Comparison of ENCODE assay signal across 11 cellular contexts in genomic region chr19:11405846-11406643, GRCh38. TPM values are rescaled to one million over a fixed set of nuclear protein-coding genes. Genes with fewer than 3 reads are reported as not detected.
A peak's percentile ranks its signal among the peaks of the same experiment; 100 is the strongest.
DNase-seq lines count a peak whose midpoint lies in the region; ATAC-seq, FAIRE-seq and TF ChIP-seq lines count a peak whose summit lies in the region.
"Had no signal": no experiment of that assay in that cellular context is flagged by ENCODE, and none has a peak within 500 bp of the region (broad histone marks: within the 10 kb centered on the region; RNA-seq: fewer than 3 reads in every experiment).

No MANE protein-coding gene starts in this region.

- H3K79me2 ChIP-seq in endothelial cell of umbilical vein (ENCODE audit: control insufficient read depth, insufficient read depth, low read length): no peaks in the 10 kb centered on the region

- H4K20me1 ChIP-seq in endothelial cell of umbilical vein (replicated peaks; ENCODE audit: control insufficient read depth, extremely low read depth, insufficient read depth, low read length): no peaks in the 10 kb centered on the region

- H3K4me2 ChIP-seq in endothelial cell of umbilical vein (ENCODE audit: insufficient read depth, low read length): no peak overlapping the region

- ATAC-seq in HG02884 (IDR thresholded peaks at IDR 0.05; ENCODE audit: unreplicated experiment): no peak
- ATAC-seq: HCT116 had no signal

- H2AFZ ChIP-seq in endothelial cell of umbilical vein (ENCODE audit: low read depth, low read length): peak overlapping the region; percentile 54

- H3K9me1 ChIP-seq in endothelial cell of umbilical vein (replicated peaks; ENCODE audit: control insufficient read depth, extremely low read depth, insufficient read depth, low read length): no peaks in the 10 kb centered on the region

- CTCF ChIA-PET in endothelial cell of umbilical vein (lab: Charles Lee): interaction anchor here (0.6 to 2.7 kb wide), 8 partner anchors 16 to 112 kb away, joined by 3 to 22 read pairs (median 4); partner anchors contain the start of genes EPOR and SWSAP1

- intact Hi-C loops in endothelial cell of umbilical vein (cut with micrococcal nuclease) (loop anchor here (2.0 kb wide), 1 partner anchor 21 kb away; the partner anchor contains the start of gene EPOR), vagina (cut with DNase I) (no loop called here)

- TF ChIP-seq CTCF in endothelial cell of umbilical vein (IDR thresholded peaks at IDR 0.05; ENCODE audit: extremely low read depth in 1 of 2, insufficient read depth in 1 of 2, low read depth in 1 of 2, low read length in 2 of 2) (peak in 1 of 2 donors; percentile 53), neutrophil (IDR thresholded peaks at IDR 0.05) (peak; percentile 60), vagina (IDR thresholded peaks at IDR 0.05) (no peak)

- TF ChIP-seq POLR2A in endothelial cell of umbilical vein (IDR thresholded peaks at IDR 0.05; ENCODE audit: low read depth, low read length): no peak
- TF ChIP-seq POLR2A in vagina (IDR thresholded peaks at IDR 0.05): no peak

- H3K4me1 ChIP-seq in endothelial cell of umbilical vein (ENCODE audit: control insufficient read depth, extremely low read depth, insufficient read depth, low read length) (no peaks in the 10 kb centered on the region), neutrophil (ENCODE audit: control insufficient read depth in 1 of 2, insufficient read depth in 1 of 2, low read depth in 1 of 2, low read length in 1 of 2) (peaks cover 19 to 20% of the 10 kb centered on the region in 2 experiments), vagina (no peaks in the 10 kb centered on the region)
- H3K4me1 ChIP-seq: prostate gland had no signal

- H3K9me3 ChIP-seq in endothelial cell of umbilical vein (replicated peaks; ENCODE audit: control insufficient read depth, insufficient read depth, low read length) (no peaks in the 10 kb centered on the region), neutrophil (no peaks in the 10 kb centered on the region), vagina (no peaks in the 10 kb centered on the region)
- H3K9me3 ChIP-seq: prostate gland had no signal

- H3K27me3 ChIP-seq in endothelial cell of umbilical vein (ENCODE audit: control insufficient read depth in 2 of 2, insufficient read depth in 2 of 2, low read length in 2 of 2): no peaks in the 10 kb centered on the region
- H3K27me3 ChIP-seq in neutrophil: peaks cover 31% of the 10 kb centered on the region
- H3K27me3 ChIP-seq in vagina: no peaks in the 10 kb centered on the region

- no peak for FAIRE-seq in endothelial cell of umbilical vein (lab: Jason Lieb, UNC)

- H3K9ac ChIP-seq in endothelial cell of umbilical vein (replicated peaks; ENCODE audit: extremely low read depth, insufficient read depth, low read length): no peak overlapping the region

- dilution Hi-C loops in endothelial cell of umbilical vein (cut with MboI; ENCODE audit: extremely low pct_ligation_motif_present, low sequenced_read_pairs): no loop called here

- no peak overlapping the region for H3K27ac ChIP-seq in endothelial cell of umbilical vein (ENCODE audit: insufficient read depth, low read depth, low read length)
- H3K27ac ChIP-seq in neutrophil: peak overlapping the region; percentile 79
- H3K27ac ChIP-seq in vagina: no peak overlapping the region
- H3K27ac ChIP-seq: prostate gland had no signal

- H3K36me3 ChIP-seq in endothelial cell of umbilical vein (ENCODE audit: control insufficient read depth in 2 of 2, extremely low read depth in 1 of 2, insufficient read depth in 2 of 2, low read length in 2 of 2): no peaks in the 10 kb centered on the region
- H3K36me3 ChIP-seq in neutrophil: no peaks in the 10 kb centered on the region
- H3K36me3 ChIP-seq in vagina: no peaks in the 10 kb centered on the region
- H3K36me3 ChIP-seq: prostate gland had no signal

- POLR2A ChIA-PET in endothelial cell of umbilical vein (lab: Charles Lee): no interaction called here

- DNase-seq in D341Med (ENCODE audit: low spot score) (peak; percentile 74), endothelial cell of umbilical vein (ENCODE audit: low read depth, low spot score) (no peak), vagina (ENCODE audit: extremely low spot score in 2 of 2) (no peak), NCI-H345 (lab: John Stamatoyannopoulos, UW) (no peak), activated gamma-delta T cell treated with Interleukin-2 at 50 U/mL for 16 hours (no peak)
- peak; percentile 34 for DNase-seq in activated CD4-positive, alpha-beta T cell treated with anti-CD3 and anti-CD28 coated beads for 1 hour

- H3K4me3 ChIP-seq in endothelial cell of umbilical vein (replicated peaks in 1 of 3; ENCODE audit: insufficient read depth in 1 of 3, low read depth in 1 of 3, low read length in 3 of 3): no peak overlapping the region
- peak overlapping the region; percentile 45 to 52 for H3K4me3 ChIP-seq in neutrophil (ENCODE audit: low read depth in 1 of 2, low read length in 1 of 2)
- no peak overlapping the region for H3K4me3 ChIP-seq in vagina
- H3K4me3 ChIP-seq: prostate gland had no signal

- no TSS peak for BruUV-seq in endothelial cell of umbilical vein (replicated peaks; lab: Mats Ljungman, UMichigan)

TF ChIP-seq in endothelial cell of umbilical vein, 7 proteins besides CTCF, POLR2A, EP300 and RAD21:
- TF ChIP-seq FOS (IDR thresholded peaks at IDR 0.05; ENCODE audit: borderline replicate concordance, insufficient read depth, low read length) (no peak), MAX (IDR thresholded peaks at IDR 0.05; ENCODE audit: insufficient read depth, insufficient read length) (no peak), JUN (IDR thresholded peaks at IDR 0.05; ENCODE audit: borderline replicate concordance, insufficient read depth, insufficient read length, low read depth) (no peak), GATA2 (IDR thresholded peaks at IDR 0.05; ENCODE audit: insufficient read depth, insufficient read length, low read depth, low read length) (no peak), EZH2 (IDR thresholded peaks at IDR 0.05; ENCODE audit: borderline replicate concordance, low read depth, low read length, severe bottlenecking) (no peak), POLR2AphosphoS5 (IDR thresholded peaks at IDR 0.05; ENCODE audit: insufficient read depth, low read depth, low read length) (no peak), MYC (IDR thresholded peaks at IDR 0.05; ENCODE audit: low read depth, low read length) (no peak)

RNA-seq across cellular contexts. Expression of gene RGL3, which starts 13.1 kb away (rescaled TPM):
- total RNA-seq in endothelial cell of umbilical vein (1.7 and 5.2 TPM in 2 replicates), vagina (19.6 TPM)
- polyA plus RNA-seq in endothelial cell of umbilical vein: 0.23 and 0.56 TPM in 2 replicates
- 0.10 and 0.36 TPM in 2 replicates for polyA plus RNA-seq in endothelial cell of umbilical vein (2011; cell fraction: cytosol; rRNA removed)
- polyA plus RNA-seq in endothelial cell of umbilical vein (2011; cell fraction: nucleus; rRNA removed): 2.1 and 3.6 TPM in 2 replicates
- polyA plus RNA-seq in endothelial cell of umbilical vein (2012): 0.21 and 0.40 TPM in 2 replicates
- polyA minus RNA-seq in endothelial cell of umbilical vein: 0.45 TPM in 1 of 2 replicates, not detected in the other
- 8.7 TPM for polyA minus RNA-seq in endothelial cell of umbilical vein (2011; cell fraction: cytosol; rRNA and poly(A)+ RNA removed)
- polyA minus RNA-seq in endothelial cell of umbilical vein (2011; cell fraction: nucleus; rRNA and poly(A)+ RNA removed): 0.87 and 0.96 TPM in 2 replicates
- total RNA-seq: activated T-helper 2 cell treated with anti-CD3 and anti-CD28 coated beads, Interferon-gamma antibody, Interleukin-2, Interleukin-4, amounts not matched to agents 10 μg/mL and 5 μg/mL and 100 μg/mL, durations not matched to agents 14 hours and 24 hours and 36 hours had no signal

RNA-seq across cellular contexts. Expression of gene EPOR, which starts 21.9 kb away (rescaled TPM):
- 11.4 and 12.6 TPM in 2 replicates for total RNA-seq in endothelial cell of umbilical vein
- polyA plus RNA-seq in endothelial cell of umbilical vein: 17.3 and 23.5 TPM in 2 replicates
- 9.6 and 12.8 TPM in 2 replicates for polyA plus RNA-seq in endothelial cell of umbilical vein (2011; cell fraction: cytosol; rRNA removed)
- 12.7 and 14.8 TPM in 2 replicates for polyA plus RNA-seq in endothelial cell of umbilical vein (2011; cell fraction: nucleus; rRNA removed)
- 7.1 and 7.4 TPM in 2 replicates for polyA plus RNA-seq in endothelial cell of umbilical vein (2012)
- 8.6 and 9.9 TPM in 2 replicates for polyA minus RNA-seq in endothelial cell of umbilical vein
- polyA minus RNA-seq in endothelial cell of umbilical vein (2011; cell fraction: cytosol; rRNA and poly(A)+ RNA removed): 10.3 TPM
- polyA minus RNA-seq in endothelial cell of umbilical vein (2011; cell fraction: nucleus; rRNA and poly(A)+ RNA removed): 2.7 and 4.0 TPM in 2 replicates
- 14.5 TPM for total RNA-seq in vagina

RNA-seq across cellular contexts. Expression of gene ODAD3, which starts 28.9 kb away (rescaled TPM):
- total RNA-seq in endothelial cell of umbilical vein (0.97 TPM in 1 of 2 replicates, not detected in the other), vagina (not detected)
- 0.05 and 0.14 TPM in 2 replicates for polyA plus RNA-seq in endothelial cell of umbilical vein
- 0.08 and 0.17 TPM in 2 replicates for polyA plus RNA-seq in endothelial cell of umbilical vein (2011; cell fraction: cytosol; rRNA removed)
- polyA plus RNA-seq in endothelial cell of umbilical vein (2011; cell fraction: nucleus; rRNA removed): 0.35 and 0.57 TPM in 2 replicates
- 0.19 and 0.37 TPM in 2 replicates for polyA plus RNA-seq in endothelial cell of umbilical vein (2012)
- not detected in 2 replicates for polyA minus RNA-seq in endothelial cell of umbilical vein
- polyA minus RNA-seq in endothelial cell of umbilical vein (2011; cell fraction: cytosol; rRNA and poly(A)+ RNA removed): 1.0 TPM
- not detected in 2 replicates for polyA minus RNA-seq in endothelial cell of umbilical vein (2011; cell fraction: nucleus; rRNA and poly(A)+ RNA removed)

RNA-seq across cellular contexts. Expression of gene PRKCSH, which starts 29.4 kb away (rescaled TPM):
- total RNA-seq in endothelial cell of umbilical vein: 387 and 425 TPM in 2 replicates
- polyA plus RNA-seq in endothelial cell of umbilical vein: 215 and 267 TPM in 2 replicates
- polyA plus RNA-seq in endothelial cell of umbilical vein (2011; cell fraction: cytosol; rRNA removed): 150 and 165 TPM in 2 replicates
- 268 and 306 TPM in 2 replicates for polyA plus RNA-seq in endothelial cell of umbilical vein (2011; cell fraction: nucleus; rRNA removed)
- polyA plus RNA-seq in endothelial cell of umbilical vein (2012): 232 and 364 TPM in 2 replicates
- 215 and 234 TPM in 2 replicates for polyA minus RNA-seq in endothelial cell of umbilical vein
- 209 TPM for polyA minus RNA-seq in endothelial cell of umbilical vein (2011; cell fraction: cytosol; rRNA and poly(A)+ RNA removed)
- polyA minus RNA-seq in endothelial cell of umbilical vein (2011; cell fraction: nucleus; rRNA and poly(A)+ RNA removed): 100 and 102 TPM in 2 replicates
- 79.1 TPM for total RNA-seq in vagina

RNA-seq across cellular contexts. Expression of gene SWSAP1, which starts 31.6 kb away (rescaled TPM):
- total RNA-seq in endothelial cell of umbilical vein: 2.7 and 3.7 TPM in 2 replicates
- polyA plus RNA-seq in endothelial cell of umbilical vein: 4.4 and 4.8 TPM in 2 replicates
- 2.2 and 3.3 TPM in 2 replicates for polyA plus RNA-seq in endothelial cell of umbilical vein (2011; cell fraction: cytosol; rRNA removed)
- polyA plus RNA-seq in endothelial cell of umbilical vein (2011; cell fraction: nucleus; rRNA removed): 1.5 and 1.7 TPM in 2 replicates
- polyA plus RNA-seq in endothelial cell of umbilical vein (2012): 2.3 and 2.8 TPM in 2 replicates
- 0.49 and 1.6 TPM in 2 replicates for polyA minus RNA-seq in endothelial cell of umbilical vein
- polyA minus RNA-seq in endothelial cell of umbilical vein (2011; cell fraction: cytosol; rRNA and poly(A)+ RNA removed): 0.92 TPM
- 0.72 and 1.5 TPM in 2 replicates for polyA minus RNA-seq in endothelial cell of umbilical vein (2011; cell fraction: nucleus; rRNA and poly(A)+ RNA removed)
- total RNA-seq in vagina: 1.5 TPM

Comparison
In these comparisons a context has a peak if more than half of its experiments do, and no peak if none do; other contexts are left out.
1. DNase-seq: peak in D341Med (single experiment) and activated CD4-positive, alpha-beta T cell treated with anti-CD3 and anti-CD28 coated beads for 1 hour (single experiment); none in endothelial cell of umbilical vein (single experiment), vagina (0 of 2), NCI-H345 (single experiment) and activated gamma-delta T cell treated with Interleukin-2 at 50 U/mL for 16 hours (single experiment).
2. H3K4me3 ChIP-seq: peak in neutrophil (2 of 2); none in endothelial cell of umbilical vein (0 of 3) and vagina (0 of 2).